Comparison of ENCODE assay signal across 8 cellular contexts in the genomic region with DNA sequence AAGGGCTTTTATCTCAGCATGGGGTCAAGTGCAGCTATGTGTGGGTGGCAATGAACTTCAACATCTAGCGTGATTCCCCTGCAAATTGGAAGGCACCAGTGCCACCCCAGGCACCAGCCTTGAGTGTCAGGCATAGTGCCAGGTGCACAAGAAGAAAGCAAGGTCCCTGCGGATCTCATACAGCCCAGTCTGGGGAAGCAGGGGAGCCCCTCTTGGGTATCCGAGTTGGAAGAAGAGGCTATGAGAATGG.
DNase-seq lines count a peak whose midpoint lies in the region; ATAC-seq and TF ChIP-seq lines count a peak whose summit lies in the region.

No MANE protein-coding gene starts in this region.

- no TSS peak for BruUV-seq in Calu3 (replicated peaks; lab: Mats Ljungman, UMichigan)

- no peaks in the 10 kb centered on the region for H3K9me3 Mint-ChIP-seq in Calu3 (ENCODE audit: low read depth, unreplicated experiment)

- H2AK5ac ChIP-seq in trophoblast cell (ENCODE audit: low read length) = peak overlapping the region; percentile 14

- peak overlapping the region; percentile 63 for H3K4me2 ChIP-seq in trophoblast cell (ENCODE audit: low read length)

- H3K4me1 ChIP-seq in Peyer's patch (peaks cover 0 to 11% (median 4%) of the 10 kb centered on the region in 4 donors), esophagus muscularis mucosa (peaks cover 11 to 46% (median 27%) of the 10 kb centered on the region in 4 donors), trophoblast cell (ENCODE audit: control insufficient read depth in 1 of 2, insufficient read depth in 2 of 2, low read length in 2 of 2) (peaks cover 18 to 24% of the 10 kb centered on the region in 2 experiments)

- no peak overlapping the region for H3K9ac ChIP-seq in trophoblast cell (ENCODE audit: low read length)

- peak overlapping the region; percentile 85 for H4K91ac ChIP-seq in trophoblast cell (ENCODE audit: low read depth, low read length)

- H3K4me3 Mint-ChIP-seq in Calu3 (ENCODE audit: low read depth, unreplicated experiment) = peak overlapping the region; percentile 92

- H3K4me1 Mint-ChIP-seq in Calu3 (ENCODE audit: low read depth, unreplicated experiment) = peaks cover 7% of the 10 kb centered on the region

- peaks cover 52% of the 10 kb centered on the region for H3K79me1 ChIP-seq in trophoblast cell (ENCODE audit: low read length)

- peak overlapping the region; percentile 74 for H2BK5ac ChIP-seq in trophoblast cell (ENCODE audit: low read depth, low read length, poor library complexity)

- H4K8ac ChIP-seq in trophoblast cell (ENCODE audit: low read depth, low read length) = peak overlapping the region; percentile 69

- CTCF ChIA-PET in Calu3 (lab: Charles Lee) = interaction anchor here (0.9 to 2.2 kb wide), 3 partner anchors 10 to 255 kb away, joined by 3 to 6 read pairs (median 4); no protein-coding TSS in a partner anchor

- no peak for ATAC-seq in HG03432 (IDR thresholded peaks at IDR 0.05; ENCODE audit: unreplicated experiment)

- H3K36me3 ChIP-seq in Peyer's patch = no peaks in the 10 kb centered on the region
- H3K36me3 ChIP-seq in esophagus muscularis mucosa = no peaks in the 10 kb centered on the region
- no peaks in the 10 kb centered on the region for H3K36me3 ChIP-seq in trophoblast cell (ENCODE audit: control insufficient read depth in 1 of 2, insufficient read depth in 2 of 2, low read length in 2 of 2)

- TF ChIP-seq CTCF in Calu3 (IDR thresholded peaks at IDR 0.05; ENCODE audit: unreplicated experiment) (no peak), Peyer's patch (IDR thresholded peaks at IDR 0.05) (no peak), esophagus muscularis mucosa (IDR thresholded peaks at IDR 0.05) (no peak), GM13977 (IDR thresholded peaks at IDR 0.05; ENCODE audit: extremely low read depth, insufficient read depth, missing control alignments) (no peak)

- H2AFZ ChIP-seq in trophoblast cell (ENCODE audit: insufficient read depth, low read length, poor library complexity) = no peak overlapping the region

- no peaks in the 10 kb centered on the region for H3K27me3 ChIP-seq in Peyer's patch
- no peaks in the 10 kb centered on the region for H3K27me3 ChIP-seq in esophagus muscularis mucosa
- H3K27me3 ChIP-seq in trophoblast cell (ENCODE audit: insufficient read depth, low read length) = no peaks in the 10 kb centered on the region

- DNase-seq in Calu3 (no peak), Peyer's patch (no peak), esophagus muscularis mucosa (ENCODE audit: extremely low spot score) (no peak), trophoblast cell (no peak), NCI-H526 (lab: John Stamatoyannopoulos, UW) (no peak), GM13977 (ENCODE audit: low spot score) (no peak), AG08396 (ENCODE audit: low spot score) (no peak)

- peak overlapping the region; percentile 78 for H3K14ac ChIP-seq in trophoblast cell (ENCODE audit: low read length)

- H3K27ac ChIP-seq in Peyer's patch (peak overlapping the region; percentile 86 to 94 (median 93)), esophagus muscularis mucosa (replicated peaks in 1 of 4) (peak overlapping the region; percentile 88 to 92 (median 90)), trophoblast cell (ENCODE audit: low read depth, low read length) (peak overlapping the region; percentile 84)

- H3K4me3 ChIP-seq in Peyer's patch (peak overlapping the region; percentile 60 to 81 (median 69)), esophagus muscularis mucosa (peak overlapping the region; percentile 63 to 67 (median 66)), trophoblast cell (ENCODE audit: low read depth, low read length) (peak overlapping the region; percentile 66)

- H3K23ac ChIP-seq in trophoblast cell (ENCODE audit: low read length) = no peak overlapping the region

- WGBS in esophagus muscularis mucosa = 13% methylated on average over 3 of the region's 3 CpGs
- WGBS in trophoblast cell (ENCODE audit: extremely low coverage, insufficient coverage, insufficient read length) = no CpG with 5 or more reads among the region's 3 CpGs

- H3K27ac Mint-ChIP-seq in Calu3 (ENCODE audit: unreplicated experiment) = peak overlapping the region; percentile 75

- peaks cover 13% of the 10 kb centered on the region for H3K36me3 Mint-ChIP-seq in Calu3 (ENCODE audit: insufficient read depth, unreplicated experiment)

- H2BK120ac ChIP-seq in trophoblast cell (ENCODE audit: insufficient read depth, low read length, poor library complexity) = peak overlapping the region; percentile 54

- H3K18ac ChIP-seq in trophoblast cell (ENCODE audit: low read length) = peak overlapping the region; percentile 62

- peaks cover 35% of the 10 kb centered on the region for H3K27me3 Mint-ChIP-seq in Calu3 (ENCODE audit: unreplicated experiment)

- peaks cover 5% of the 10 kb centered on the region for H3K79me2 ChIP-seq in trophoblast cell (ENCODE audit: control insufficient read depth, insufficient read depth, low read length, poor library complexity)

- peak overlapping the region; percentile 47 for H3K4ac ChIP-seq in trophoblast cell (ENCODE audit: low read depth, low read length)

- TF ChIP-seq POLR2A in Peyer's patch (IDR thresholded peaks at IDR 0.05) (no peak), esophagus muscularis mucosa (IDR thresholded peaks at IDR 0.05; ENCODE audit: low read depth) (no peak)

- H4K12ac ChIP-seq in trophoblast cell (ENCODE audit: low read depth, low read length) = peak overlapping the region; percentile 73

- TF ChIP-seq EP300 in esophagus muscularis mucosa (IDR thresholded peaks at IDR 0.05) = no peak

- intact Hi-C loops in Calu3 (cut with micrococcal nuclease; ENCODE audit: unreplicated experiment) = loop anchor here (2.0 to 5.0 kb wide), 2 partner anchors 256 to 765 kb away; a partner anchor contains a TSS
- intact Hi-C loops in esophagus muscularis mucosa (cut with DNase I) = loop anchor here (5.0 to 10.0 kb wide), 4 partner anchors 90 to 895 kb away; a partner anchor contains a TSS

- in situ Hi-C loops in GM13977 (cut with MboI; ENCODE audit: low pct_unique_long_range_greater_than_20kb, low sequenced_read_pairs, unreplicated experiment) = no loop called here

- H3K9me3 ChIP-seq in Peyer's patch (no peaks in the 10 kb centered on the region), esophagus muscularis mucosa (no peaks in the 10 kb centered on the region), trophoblast cell (ENCODE audit: insufficient read depth, low read depth, low read length) (no peaks in the 10 kb centered on the region)

- H2BK12ac ChIP-seq in trophoblast cell (ENCODE audit: low read length) = peak overlapping the region; percentile 86
